In the genomic region with DNA sequence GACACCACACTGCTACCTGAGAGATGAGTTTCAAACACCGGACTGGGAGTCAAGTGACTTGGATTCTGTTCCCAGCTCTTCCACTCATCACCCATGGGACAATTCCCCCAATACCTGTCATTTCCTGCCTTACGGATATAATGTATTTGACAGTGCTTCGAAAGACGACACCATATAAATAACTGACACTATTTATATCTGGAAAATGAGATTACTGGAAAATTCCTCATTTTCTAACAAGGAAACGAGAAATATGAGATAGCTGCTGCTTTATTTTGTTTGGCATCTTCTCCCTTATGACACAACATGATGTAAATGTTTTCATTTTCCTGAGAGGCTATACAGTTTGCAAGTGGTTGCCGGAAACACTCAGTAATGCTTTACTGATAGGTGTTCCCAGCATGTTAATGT, we compare ENCODE assay signal across 16 cellular contexts. TPM values are rescaled to one million over a fixed set of nuclear protein-coding genes. Genes with fewer than 3 reads are reported as not detected.
DNase-seq lines count a peak whose midpoint lies in the region; ATAC-seq and TF ChIP-seq lines count a peak whose summit lies in the region.
"Had no signal": no experiment of that assay in that cellular context is flagged by ENCODE, and none has a peak within 500 bp of the region (broad histone marks: within the 10 kb centered on the region; RNA-seq: fewer than 3 reads in every experiment).

No MANE protein-coding gene starts in this region.

- H3K9me3 Mint-ChIP-seq in activated T-cell treated with anti-CD3 and anti-CD28 coated beads, Interleukin-2, amount 50 U/mL, for 4 hours = no peaks in the 10 kb centered on the region
- H3K9me3 Mint-ChIP-seq: activated T-helper 1 cell treated with anti-CD3 and anti-CD28 coated beads, Interleukin-12 subunit alpha, Interleukin-12 subunit beta, Interleukin-2, Interleukin-4 antibody, amounts not matched to agents 30 ng/mL and 10 ng/mL and 1 ng/mL, durations not matched to agents 14 hours and 24 hours and 36 hours had no signal

- H3K36me3 ChIP-seq in uterus = no peaks in the 10 kb centered on the region

- H3K36me3 Mint-ChIP-seq in activated T-cell treated with anti-CD3 and anti-CD28 coated beads, Interleukin-2, amount 50 U/mL, for 4 hours (ENCODE audit: insufficient read depth) = peaks cover 21% of the 10 kb centered on the region

- H3K4me3 Mint-ChIP-seq in activated T-cell treated with anti-CD3 and anti-CD28 coated beads, Interleukin-2, amount 50 U/mL, for 4 hours = no peak overlapping the region
- H3K4me3 Mint-ChIP-seq: activated T-helper 1 cell treated with anti-CD3 and anti-CD28 coated beads, Interleukin-12 subunit alpha, Interleukin-12 subunit beta, Interleukin-2, Interleukin-4 antibody, amounts not matched to agents 30 ng/mL and 10 ng/mL and 1 ng/mL, durations not matched to agents 14 hours and 24 hours and 36 hours had no signal

- H3K27me3 ChIP-seq in uterus = no peaks in the 10 kb centered on the region
- H3K27me3 ChIP-seq: heart right ventricle, upper lobe of right lung had no signal

- DNase-seq in ELR (ENCODE audit: low read depth) (peak; percentile 61), NCI-H460 (ENCODE audit: extremely low read depth, low read depth) (peak; percentile 87), dedifferentiated amniotic fluid mesenchymal stem cell (ENCODE audit: extremely low spot score) (peak; percentile 87), non-pigmented ciliary epithelial cell (ENCODE audit: low read depth) (peak; percentile 57), uterus (no peak), omental fat pad (ENCODE audit: low spot score) (no peak)
- DNase-seq in activated T-cell treated with anti-CD3 and anti-CD28 coated beads, Interleukin-2, amount 50 U/mL, for 4 hours = no peak
- DNase-seq: heart right ventricle; NCI-H774; Right ventricle myocardium superior; stimulated activated CD4-positive, alpha-beta T cell treated with anti-CD3 and anti-CD28 coated beads, Interleukin-2, amount 100 ng/mL, for 48 hours; T-helper 9 cell; upper lobe of right lung had no signal

- no peak for ATAC-seq in activated T-cell treated with anti-CD3 and anti-CD28 coated beads, Interleukin-2, amount 50 U/mL, for 4 hours
- ATAC-seq in HG03521 (IDR thresholded peaks at IDR 0.05; ENCODE audit: unreplicated experiment) (no peak), omental fat pad (ENCODE audit: low FRiP score) (no peak)
- ATAC-seq: K562, upper lobe of right lung had no signal

- no peaks in the 10 kb centered on the region for H3K9me3 ChIP-seq in uterus
- H3K9me3 ChIP-seq: heart right ventricle, upper lobe of right lung had no signal

- no peaks in the 10 kb centered on the region for H3K27me3 Mint-ChIP-seq in activated T-cell treated with anti-CD3 and anti-CD28 coated beads, Interleukin-2, amount 50 U/mL, for 4 hours (ENCODE audit: low read depth)

- no peak for TF ChIP-seq POLR2A in uterus (IDR thresholded peaks at IDR 0.05)

- H3K4me1 Mint-ChIP-seq in activated T-cell treated with anti-CD3 and anti-CD28 coated beads, Interleukin-2, amount 50 U/mL, for 4 hours (ENCODE audit: low read depth) = peaks cover 8% of the 10 kb centered on the region

- intact Hi-C loops in uterus (cut with DNase I; ENCODE audit: low total_unique reads) = no loop called here

- no peak overlapping the region for H3K4me3 ChIP-seq in uterus
- H3K4me3 ChIP-seq: heart right ventricle, K562, upper lobe of right lung had no signal

- TF ChIP-seq CTCF in uterus (IDR thresholded peaks at IDR 0.05) = no peak
- no peak for TF ChIP-seq CTCF in omental fat pad (IDR thresholded peaks at IDR 0.05)

- H3K27ac ChIP-seq in uterus = no peak overlapping the region
- H3K27ac ChIP-seq: upper lobe of right lung had no signal

- H3K4me1 ChIP-seq in uterus = no peaks in the 10 kb centered on the region
- H3K4me1 ChIP-seq: upper lobe of right lung had no signal

RNA-seq across cellular contexts. Expression of gene HSCB, which starts 8.6 kb away (rescaled TPM):
- total RNA-seq in NCI-H460 (2014; rRNA removed; shearing (Covaris generic)) = 14.6 and 23.2 TPM in 2 replicates
- 4.5 and 13.6 TPM in 2 replicates for polyA plus RNA-seq in NCI-H460 (2014; cell fraction: nucleus; rRNA removed)
- total RNA-seq in uterus (10 to 100 TPM; 13.6 to 52.4 (median 15.9) TPM), omental fat pad (10 to 100 TPM in 3 of 4 donors, 1 to 10 TPM in 1; 9.5 to 21.0 (median 14.8) TPM)
- total RNA-seq in activated T-cell treated with anti-CD3 and anti-CD28 coated beads, Interleukin-2, amount 50 U/mL, for 4 hours = 10 to 100 TPM; 15.0 to 17.2 (median 15.0) TPM

RNA-seq across cellular contexts. Expression of gene CHEK2, which starts 8.9 kb away (rescaled TPM):
- total RNA-seq in NCI-H460 (2014; rRNA removed; shearing (Covaris generic)) = 65.4 and 77.3 TPM in 2 replicates
- polyA plus RNA-seq in NCI-H460 (2014; cell fraction: nucleus; rRNA removed) = 74.6 and 83.0 TPM in 2 replicates
- 10 to 100 TPM in 1 of 4 donors, 1 to 10 TPM in 1, under 1 TPM in 1, not detected in 1; 0.26 to 14.5 (median 8.4) TPM for total RNA-seq in uterus
- 1 to 10 TPM; 6.0 to 9.1 (median 6.5) TPM for total RNA-seq in activated T-cell treated with anti-CD3 and anti-CD28 coated beads, Interleukin-2, amount 50 U/mL, for 4 hours
- 1 to 10 TPM; 2.9 to 7.4 (median 4.7) TPM for total RNA-seq in omental fat pad

RNA-seq across cellular contexts. Expression of gene CCDC117, which starts 22.0 kb away (rescaled TPM):
- total RNA-seq in NCI-H460 (2014; rRNA removed; shearing (Covaris generic)) = 21.2 and 21.5 TPM in 2 replicates
- polyA plus RNA-seq in NCI-H460 (2014; cell fraction: nucleus; rRNA removed) = 10.4 and 10.9 TPM in 2 replicates
- total RNA-seq in uterus = 10 to 100 TPM; 13.8 to 49.8 (median 19.5) TPM
- total RNA-seq in activated T-cell treated with anti-CD3 and anti-CD28 coated beads, Interleukin-2, amount 50 U/mL, for 4 hours = 10 to 100 TPM; 27.2 to 31.2 (median 28.5) TPM
- total RNA-seq in omental fat pad = 10 to 100 TPM; 10.1 to 22.9 (median 18.2) TPM

RNA-seq across cellular contexts. Expression of gene XBP1, which starts 49.9 kb away (rescaled TPM):
- 290 and 298 TPM in 2 replicates for total RNA-seq in NCI-H460 (2014; rRNA removed; shearing (Covaris generic))
- polyA plus RNA-seq in NCI-H460 (2014; cell fraction: nucleus; rRNA removed) = 165 and 192 TPM in 2 replicates
- 100 to 1,000 TPM in 3 of 4 donors, 10 to 100 TPM in 1; 64.0 to 231 (median 163) TPM for total RNA-seq in uterus
- 100 to 1,000 TPM in 2 of 3 donors, 10 to 100 TPM in 1; 79.7 to 118 (median 105) TPM for total RNA-seq in activated T-cell treated with anti-CD3 and anti-CD28 coated beads, Interleukin-2, amount 50 U/mL, for 4 hours
- total RNA-seq in omental fat pad = 100 to 1,000 TPM; 208 to 343 (median 245) TPM

Comparison
In these comparisons a context has a peak if more than half of its experiments do, and no peak if none do; other contexts are left out.
1. DNase-seq: peak in ELR (single experiment), NCI-H460 (single experiment), dedifferentiated amniotic fluid mesenchymal stem cell (single experiment) and non-pigmented ciliary epithelial cell (single experiment); none in uterus (0 of 2), activated T-cell treated with anti-CD3 and anti-CD28 coated beads, Interleukin-2, amount 50 U/mL, for 4 hours (single experiment) and omental fat pad (single experiment).